In genomic region chr17:21288581-21289017, GRCh38 we compare ENCODE assay signal across 8 cellular contexts. TPM values are rescaled to one million over a fixed set of nuclear protein-coding genes. Genes with fewer than 3 reads are reported as not detected.
DNase-seq lines count a peak whose midpoint lies in the region; ATAC-seq and TF ChIP-seq lines count a peak whose summit lies in the region.

No MANE protein-coding gene starts in this region.

- no peaks in the 10 kb centered on the region for H3K27me3 ChIP-seq in lung (ENCODE audit: control insufficient read depth, insufficient read depth)
- no peaks in the 10 kb centered on the region for H3K27me3 ChIP-seq in aorta (ENCODE audit: control insufficient read depth in 1 of 2, insufficient read depth in 2 of 2, low read length in 1 of 2)

- peaks cover 7 to 32% of the 10 kb centered on the region in 2 donors for H3K4me1 ChIP-seq in lung (ENCODE audit: control insufficient read depth in 2 of 2, insufficient read depth in 2 of 2, low read length in 2 of 2)
- H3K4me1 ChIP-seq in aorta (ENCODE audit: control insufficient read depth in 1 of 2, insufficient read depth in 2 of 2, low read length in 2 of 2) = peaks cover 3 to 4% of the 10 kb centered on the region in 2 donors

- peaks cover 4% of the 10 kb centered on the region for H3K4me1 Mint-ChIP-seq in activated T-helper 17 cell treated with anti-CD3 and anti-CD28 coated beads, Interleukin-2, amount 50 U/mL, for 72 hours

- peak overlapping the region; percentile 97 for H3K27ac ChIP-seq in lung (ENCODE audit: low read depth in 1 of 2, low read length in 1 of 2)
- H3K27ac ChIP-seq in aorta (ENCODE audit: low read depth in 1 of 2, low read length in 2 of 2) = peak overlapping the region in 1 of 2 donors; percentile 14

- ATAC-seq in HG02981 (IDR thresholded peaks at IDR 0.05; ENCODE audit: unreplicated experiment) = peak; percentile 11
- no peak for ATAC-seq in activated T-helper 17 cell treated with anti-CD3 and anti-CD28 coated beads, Interleukin-2, amount 50 U/mL, for 72 hours (replicated peaks)
- no peak for ATAC-seq in lung (ENCODE audit: insufficient read depth, low FRiP score)
- no peak for ATAC-seq in aorta (ENCODE audit: low FRiP score)

- no peak for TF ChIP-seq CTCF in lung (IDR thresholded peaks at IDR 0.05; ENCODE audit: control extremely low read depth, extremely low read depth)

- H3K36me3 ChIP-seq in lung (ENCODE audit: control insufficient read depth in 2 of 2, insufficient read depth in 2 of 2, low read length in 2 of 2) (peaks cover 0 to 12% of the 10 kb centered on the region in 2 donors), aorta (ENCODE audit: control insufficient read depth in 1 of 2, insufficient read depth in 2 of 2, low read length in 1 of 2) (no peaks in the 10 kb centered on the region)

- 32 to 45% methylated on average over 5 of the region's 5 CpGs for WGBS in lung, 2 donors
- 67 to 72% methylated on average over 5 of the region's 5 CpGs for WGBS in aorta, 2 donors

- H3K27me3 Mint-ChIP-seq in activated T-helper 17 cell treated with anti-CD3 and anti-CD28 coated beads, Interleukin-2, amount 50 U/mL, for 72 hours = peaks cover 3% of the 10 kb centered on the region

- H3K36me3 Mint-ChIP-seq in activated T-helper 17 cell treated with anti-CD3 and anti-CD28 coated beads, Interleukin-2, amount 50 U/mL, for 72 hours (ENCODE audit: low read depth) = peaks cover 75% of the 10 kb centered on the region

- DNase-seq in SIG-M5 treated with dmso at 0.1 percent for 504 hours (lab: John Stamatoyannopoulos, UW; ENCODE audit: unreplicated experiment) (peak; percentile 55), SIG-M5 (lab: John Stamatoyannopoulos, UW) (no peak), lung (ENCODE audit: low spot score) (no peak), NCI-H2081 (lab: John Stamatoyannopoulos, UW) (no peak), NCI-H1417 (lab: John Stamatoyannopoulos, UW) (no peak), aorta (no peak)

- H3K4me3 ChIP-seq in lung = no peak overlapping the region
- H3K4me3 ChIP-seq in aorta (ENCODE audit: low read length in 2 of 2) = no peak overlapping the region

- H3K27ac Mint-ChIP-seq in activated T-helper 17 cell treated with anti-CD3 and anti-CD28 coated beads, Interleukin-2, amount 50 U/mL, for 72 hours = peak overlapping the region; percentile 98

- peak overlapping the region; percentile 100 for H3K4me3 Mint-ChIP-seq in activated T-helper 17 cell treated with anti-CD3 and anti-CD28 coated beads, Interleukin-2, amount 50 U/mL, for 72 hours

- H3K9me3 ChIP-seq in lung (ENCODE audit: control insufficient read depth in 2 of 2, insufficient read depth in 1 of 2, low read length in 1 of 2) (peaks cover 0 to 4% of the 10 kb centered on the region in 2 donors), aorta (ENCODE audit: control insufficient read depth, low read length) (no peaks in the 10 kb centered on the region)

- intact Hi-C loops in aorta (cut with DNase I) = loop anchor here in 1 of 2 donors (5.0 kb wide), 1 partner anchor 34 kb away; no protein-coding TSS in a partner anchor

- no peaks in the 10 kb centered on the region for H3K9me3 Mint-ChIP-seq in activated T-helper 17 cell treated with anti-CD3 and anti-CD28 coated beads, Interleukin-2, amount 50 U/mL, for 72 hours

RNA-seq across cellular contexts. Expression of gene MAP2K3, which starts 4.1 kb away (rescaled TPM):
- total RNA-seq in activated T-helper 17 cell treated with anti-CD3 and anti-CD28 coated beads, Interleukin-2, amount 50 U/mL, for 72 hours = 100 to 1,000 TPM; 107 to 112 TPM
- total RNA-seq in lung = 100 to 1,000 TPM in 1 of 2 donors, 10 to 100 TPM in 1; 36.4 to 111 TPM
- polyA plus RNA-seq in lung = 10 to 100 TPM; 53.9 to 99.5 TPM
- total RNA-seq in aorta = 10 to 100 TPM; 58.7 to 82.6 TPM
- polyA plus RNA-seq in aorta = 10 to 100 TPM; 21.8 to 41.4 TPM

RNA-seq across cellular contexts. Expression of gene NATD1, which starts 35.4 kb away (rescaled TPM):
- total RNA-seq in activated T-helper 17 cell treated with anti-CD3 and anti-CD28 coated beads, Interleukin-2, amount 50 U/mL, for 72 hours = 1 to 10 TPM; 1.8 to 2.3 TPM
- total RNA-seq in lung = 1 to 10 TPM; 6.9 to 8.1 TPM
- polyA plus RNA-seq in lung = 1 to 10 TPM; 4.8 to 6.3 TPM
- 10 to 100 TPM in 1 of 2 donors, 1 to 10 TPM in 1; 7.2 to 13.4 TPM for total RNA-seq in aorta
- polyA plus RNA-seq in aorta = 1 to 10 TPM; 3.6 to 6.2 TPM
